ENCODE assay signal across 11 cellular contexts in the genomic region with DNA sequence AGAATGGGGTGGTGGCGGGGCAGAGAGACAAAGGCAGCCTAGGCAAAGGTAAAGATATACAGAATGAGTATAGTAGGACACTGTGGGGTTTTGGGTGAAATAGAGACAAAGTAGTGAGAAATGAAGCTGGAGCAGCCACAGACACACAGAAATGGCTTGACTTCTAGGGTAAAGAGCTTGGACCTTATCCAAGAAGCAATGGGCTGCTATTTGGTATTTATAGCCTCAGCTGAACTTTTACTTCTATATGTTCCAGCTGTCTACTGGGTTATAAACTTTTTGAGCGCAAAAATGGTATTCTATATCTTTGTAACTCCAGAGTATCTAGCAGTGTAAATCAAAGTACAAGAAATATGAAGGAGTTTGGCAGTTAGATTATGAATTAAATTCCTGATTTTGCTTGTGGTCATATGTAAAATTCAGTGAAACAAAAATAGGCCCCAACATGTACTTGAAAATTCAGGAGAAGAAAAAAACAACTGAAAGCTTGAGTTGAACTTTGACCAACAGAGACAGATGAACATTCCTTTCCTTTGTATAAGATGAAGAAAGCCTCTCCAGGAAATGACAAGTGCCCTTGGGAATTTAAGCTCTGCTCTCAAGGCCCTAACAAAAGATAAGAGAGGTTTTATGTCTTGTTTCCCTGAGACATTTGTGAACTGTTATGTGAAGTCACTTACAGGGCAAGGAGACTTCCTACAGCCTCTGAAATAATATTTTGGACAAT.
DNase-seq lines count a peak whose midpoint lies in the region; TF ChIP-seq lines count a peak whose summit lies in the region.
"Had no signal": no experiment of that assay in that cellular context is flagged by ENCODE, and none has a peak within 500 bp of the region (broad histone marks: within the 10 kb centered on the region; RNA-seq: fewer than 3 reads in every experiment).

No MANE protein-coding gene starts in this region.

- no peak for TF ChIP-seq CTCF in adrenal gland (IDR thresholded peaks at IDR 0.05)
- TF ChIP-seq CTCF in CD14-positive monocyte (IDR thresholded peaks at IDR 0.05): no peak

- H3K4me3 Mint-ChIP-seq in CD14-positive monocyte: no peak overlapping the region

- peak overlapping the region in 3 of 5 donors; percentile 20 to 57 (median 48) for H3K27ac ChIP-seq in adrenal gland
- H3K27ac ChIP-seq: ovary had no signal

- DNase-seq in 8988T (peak; percentile 26), HEK293T (ENCODE audit: extremely low spot score) (peak; percentile 36), adrenal gland (peak in 2 of 7 donors; percentile 15 to 16), iPS-NIHi11 (ENCODE audit: low spot score) (peak; percentile 49), CD14-positive monocyte (ENCODE audit: low spot score) (no peak), KG1 (lab: John Stamatoyannopoulos, UW) (no peak)
- DNase-seq in NK-92 treated with Interleukin-12 subunit alpha and Interleukin-12 subunit beta, amount 100 ng/mL, for 24 hours (lab: John Stamatoyannopoulos, UW): no peak
- DNase-seq in activated naive CD4-positive, alpha-beta T cell treated with Interleukin-2 at 50 U/mL for 16 hours: no peak
- DNase-seq: BE2C; ovary; stimulated activated naive CD4-positive, alpha-beta T cell had no signal

- peaks cover 6 to 16% of the 10 kb centered on the region in 2 donors for H3K4me1 ChIP-seq in adrenal gland (replicated peaks in 1 of 2)
- H3K4me1 ChIP-seq: BE2C had no signal

- H3K9me3 Mint-ChIP-seq in CD14-positive monocyte: peaks cover 0 to 2% (median 0%) of the 10 kb centered on the region in 7 donors

- intact Hi-C loops in adrenal gland (cut with DNase I): no loop called here
- intact Hi-C loops in CD14-positive monocyte (cut with micrococcal nuclease): no loop called here

- peaks cover 4% of the 10 kb centered on the region for H3K27me3 ChIP-seq in adrenal gland
- H3K27me3 ChIP-seq: BE2C, ovary had no signal

- H3K36me3 Mint-ChIP-seq in CD14-positive monocyte: no peaks in the 10 kb centered on the region

- H3K4me1 Mint-ChIP-seq in CD14-positive monocyte: no peaks in the 10 kb centered on the region

- H3K27ac Mint-ChIP-seq in CD14-positive monocyte: no peak overlapping the region

- POLR2A ChIA-PET in HEK293T (lab: Yijun Ruan, JAX): interaction anchor here (1.0 to 3.4 kb wide), 6 partner anchors 14 to 78 kb away, joined by 3 to 25 read pairs (median 4); no protein-coding TSS in a partner anchor

- no peaks in the 10 kb centered on the region for H3K36me3 ChIP-seq in adrenal gland (replicated peaks in 1 of 2)
- H3K36me3 ChIP-seq: BE2C, ovary had no signal

- CTCF ChIA-PET in HEK293T (lab: Yijun Ruan, JAX): no interaction called here

- H3K27me3 Mint-ChIP-seq in CD14-positive monocyte (ENCODE audit: low read depth in 3 of 3): peaks cover 0 to 17% (median 0%) of the 10 kb centered on the region in 3 donors

- 75 to 93% (median 83%) methylated on average over 2 of the region's 2 CpGs for WGBS in adrenal gland, 4 donors

- H3K9me3 ChIP-seq in adrenal gland (replicated peaks in 1 of 3): no peaks in the 10 kb centered on the region
- H3K9me3 ChIP-seq: BE2C, ovary had no signal

- H3K4me3 ChIP-seq in adrenal gland: no peak overlapping the region
- H3K4me3 ChIP-seq: ovary had no signal

- TF ChIP-seq POLR2A in adrenal gland (IDR thresholded peaks at IDR 0.05): no peak

TF ChIP-seq in HEK293T, 16 proteins besides CTCF, POLR2A, EP300 and RAD21:
- TF ChIP-seq ARNT (IDR thresholded peaks at IDR 0.05) (no peak), SP1 (IDR thresholded peaks at IDR 0.05) (no peak), HDGF (IDR thresholded peaks at IDR 0.05; ENCODE audit: borderline replicate concordance) (no peak), ELF4 (IDR thresholded peaks at IDR 0.05) (no peak), BHLHE40 (IDR thresholded peaks at IDR 0.05; ENCODE audit: borderline replicate concordance) (no peak), TARDBP (IDR thresholded peaks at IDR 0.05) (no peak), PKNOX1 (IDR thresholded peaks at IDR 0.05) (no peak), NFRKB (IDR thresholded peaks at IDR 0.05) (no peak), FOXM1 (IDR thresholded peaks at IDR 0.05; ENCODE audit: borderline replicate concordance) (no peak), FOXK2 (IDR thresholded peaks at IDR 0.05) (no peak), ZNF384 (IDR thresholded peaks at IDR 0.05) (no peak)
TF ChIP-seq in HEK293T: peak in this region for 0.

Comparison
In these comparisons a context has a peak if more than half of its experiments do, and no peak if none do; other contexts are left out.
1. DNase-seq: peak in 8988T (single experiment), HEK293T (single experiment) and iPS-NIHi11 (single experiment); none in NK-92 treated with Interleukin-12 subunit alpha and Interleukin-12 subunit beta, amount 100 ng/mL, for 24 hours (single experiment), CD14-positive monocyte (single experiment), activated naive CD4-positive, alpha-beta T cell treated with Interleukin-2 at 50 U/mL for 16 hours (single experiment) and KG1 (single experiment).